ENCODE assay signal across 7 cellular contexts in the genomic region with DNA sequence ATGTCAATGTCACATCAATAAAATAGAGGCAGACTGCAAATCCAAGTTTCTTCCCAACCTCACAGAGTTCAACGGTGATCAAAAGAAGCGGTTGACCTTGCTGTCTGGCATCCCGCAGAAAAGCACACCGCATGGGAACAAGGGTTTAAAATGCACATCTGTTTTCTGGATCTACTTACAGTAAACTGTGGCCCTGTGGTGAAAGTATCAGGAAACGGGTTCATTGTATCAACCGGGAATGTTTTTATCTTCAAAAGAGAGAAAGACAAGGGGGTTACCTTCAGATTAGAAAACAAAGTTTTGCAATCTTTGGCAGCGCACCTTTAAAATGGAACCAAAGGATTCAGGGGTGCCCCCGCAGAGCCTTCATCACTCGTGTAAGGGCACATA. TPM values are rescaled to one million over a fixed set of nuclear protein-coding genes. Genes with fewer than 3 reads are reported as not detected.
"Had no signal": no experiment of that assay in that cellular context is flagged by ENCODE, and none has a peak within 500 bp of the region (broad histone marks: within the 10 kb centered on the region; RNA-seq: fewer than 3 reads in every experiment).

No MANE protein-coding gene starts in this region.

- H2AFZ ChIP-seq: GM23248 had no signal

- H3K36me3 ChIP-seq: HAP-1 had no signal

- H3K9me3 ChIP-seq: HAP-1 had no signal

- DNase-seq: KBM-7 had no signal

- H3K9ac ChIP-seq: GM23248 had no signal

- H3K27ac ChIP-seq: GM23248, HL-60 had no signal

- H3K4me3 ChIP-seq: GM23248, HAP-1 had no signal

RNA-seq across cellular contexts. Expression of a gene that starts 15.5 kb away (rescaled TPM):
- total RNA-seq: GM23248, H4, HFFc6, HT1080 had no signal
- polyA plus RNA-seq: GM23248 had no signal
